Comparison of ENCODE assay signal across 9 cellular contexts in genomic region chr19:50203281-50204080, GRCh38. TPM values are rescaled to one million over a fixed set of nuclear protein-coding genes. Genes with fewer than 3 reads are reported as not detected.
DNase-seq lines count a peak whose midpoint lies in the region; ATAC-seq and TF ChIP-seq lines count a peak whose summit lies in the region.
"Had no signal": no experiment of that assay in that cellular context is flagged by ENCODE, and none has a peak within 500 bp of the region (broad histone marks: within the 10 kb centered on the region; RNA-seq: fewer than 3 reads in every experiment).

MYH14 (plus strand) TSS chr19:50203622; CDS start chr19:50210366, 6,744 bp downstream.

- TF ChIP-seq EP300 in transverse colon (IDR thresholded peaks at IDR 0.05; ENCODE audit: low read depth), result no peak

- no peak within 1 kb of the TSS for H3K9ac ChIP-seq in NT2/D1 (ENCODE audit: insufficient read length, low read depth)

- peak; percentile 71 for ATAC-seq in mucosa of descending colon
- no peak for ATAC-seq in HG02885 (IDR thresholded peaks at IDR 0.05; ENCODE audit: poor library complexity, unreplicated experiment)

- DNase-seq in NCI-H82 (lab: John Stamatoyannopoulos, UW), result peak; percentile 38
- DNase-seq in NCI-H82 treated with DMSO at 0.1 percent for 48 hours (lab: John Stamatoyannopoulos, UW; ENCODE audit: unreplicated experiment), result no peak
- peak; percentile 27 for DNase-seq in NT2/D1 (ENCODE audit: low read depth, low spot score)
- DNase-seq in mucosa of descending colon, result peak; percentile 90 to 96 (median 92)
- peak; percentile 93 for DNase-seq in transverse colon
- no peak for DNase-seq in GM19240 (ENCODE audit: insufficient read length, low spot score)

- H3K9me3 ChIP-seq in NT2/D1 (ENCODE audit: insufficient read depth, low read length) (no peaks in the 10 kb centered on the region), esophagus (ENCODE audit: control insufficient read depth in 2 of 2, insufficient read depth in 1 of 2, low read depth in 1 of 2, low read length in 1 of 2) (no peaks in the 10 kb centered on the region), mucosa of descending colon (no peaks in the 10 kb centered on the region), transverse colon (no peaks in the 10 kb centered on the region)
- H3K9me3 ChIP-seq: neutrophil had no signal

- TF ChIP-seq POLR2A in transverse colon (IDR thresholded peaks at IDR 0.05), result peak; percentile 68

- H3K27me3 ChIP-seq in NT2/D1 (ENCODE audit: insufficient read depth, insufficient read length), result peaks cover 17% of the 10 kb centered on the region
- peaks cover 0 to 10% of the 10 kb centered on the region in 2 donors for H3K27me3 ChIP-seq in esophagus (ENCODE audit: control insufficient read depth in 1 of 2, insufficient read depth in 2 of 2, low read length in 2 of 2)
- peaks cover 59% of the 10 kb centered on the region for H3K27me3 ChIP-seq in transverse colon

- H3K27ac ChIP-seq in esophagus (ENCODE audit: low read depth in 2 of 2, low read length in 1 of 2) (peak within 1 kb of the TSS; percentile 61 to 64), transverse colon (peak within 1 kb of the TSS; percentile 90 to 98 (median 94))
- H3K27ac ChIP-seq: neutrophil had no signal

- peak within 1 kb of the TSS; percentile 36 for H3K4me3 ChIP-seq in NT2/D1 (ENCODE audit: insufficient read length, low read depth)
- peak within 1 kb of the TSS; percentile 53 to 59 for H3K4me3 ChIP-seq in esophagus (ENCODE audit: low read depth in 1 of 2, low read length in 2 of 2)
- H3K4me3 ChIP-seq in mucosa of descending colon, result peak within 1 kb of the TSS; percentile 22
- peak within 1 kb of the TSS in 3 of 4 donors; percentile 54 to 56 (median 54) for H3K4me3 ChIP-seq in transverse colon

- intact Hi-C loops in mucosa of descending colon (cut with DNase I, micrococcal nuclease), result no loop called here
- intact Hi-C loops in transverse colon (cut with DNase I; ENCODE audit: low total_unique reads), result no loop called here

- in situ Hi-C loops in transverse colon (cut with MboI; ENCODE audit: low pct_ligation_motif_present in 1 of 4, low pct_unique_long_range_greater_than_20kb in 1 of 4, low sequenced_read_pairs in 3 of 4), result no loop called here

- H3K36me3 ChIP-seq in NT2/D1 (ENCODE audit: insufficient read depth, insufficient read length, low read length), result no peaks in the 10 kb centered on the region
- no peaks in the 10 kb centered on the region for H3K36me3 ChIP-seq in esophagus (ENCODE audit: control insufficient read depth in 2 of 2, insufficient read depth in 2 of 2, low read length in 1 of 2)
- H3K36me3 ChIP-seq in mucosa of descending colon (ENCODE audit: low read depth), result no peaks in the 10 kb centered on the region
- no peaks in the 10 kb centered on the region for H3K36me3 ChIP-seq in transverse colon
- H3K36me3 ChIP-seq: neutrophil had no signal

- H3K4me1 ChIP-seq in NT2/D1 (ENCODE audit: insufficient read depth, insufficient read length) (peaks cover 6% of the 10 kb centered on the region), esophagus (ENCODE audit: control insufficient read depth in 2 of 2, insufficient read depth in 2 of 2, low read length in 1 of 2) (peaks cover 2 to 4% of the 10 kb centered on the region in 2 donors), mucosa of descending colon (ENCODE audit: low read depth) (peaks cover 23% of the 10 kb centered on the region), transverse colon (peaks cover 3 to 53% (median 34%) of the 10 kb centered on the region in 4 donors)

- TF ChIP-seq CTCF in mucosa of descending colon (IDR thresholded peaks at IDR 0.05), result no peak
- TF ChIP-seq CTCF in transverse colon (IDR thresholded peaks at IDR 0.05), result no peak

- WGBS in esophagus, 2 donors, result 4 to 6% methylated on average over 67 to 78 of the region's 78 CpGs
- WGBS in transverse colon (ENCODE audit: low coverage in 1 of 2), 2 donors, result 4 to 9% methylated on average over 4 to 69 of the region's 78 CpGs

RNA-seq across cellular contexts. Expression of gene MYH14, which starts in this region (rescaled TPM):
- polyA plus RNA-seq in esophagus, result 100 to 1,000 TPM in 1 of 2 donors, 10 to 100 TPM in 1; 72.9 to 110 TPM
- total RNA-seq in mucosa of descending colon (100 to 1,000 TPM; 268 to 606 (median 586) TPM), transverse colon (100 to 1,000 TPM; 321 to 814 (median 393) TPM)

Comparison
In these comparisons a context has a peak if more than half of its experiments do, and no peak if none do; other contexts are left out.
1. DNase-seq: peak in NCI-H82 (single experiment), NT2/D1 (single experiment), mucosa of descending colon (3 of 3) and transverse colon (single experiment); none in NCI-H82 treated with DMSO at 0.1 percent for 48 hours (single experiment) and GM19240 (single experiment).
2. Peak in every context shown above with its lines, with median percentiles within 50 percentile points of each other: H3K4me3 ChIP-seq.